ENCODE assay signal across 7 cellular contexts in genomic region chr1:190098107-190098506, GRCh38.
"Had no signal": no experiment of that assay in that cellular context is flagged by ENCODE, and none has a peak within 500 bp of the region (broad histone marks: within the 10 kb centered on the region; RNA-seq: fewer than 3 reads in every experiment).

No MANE protein-coding gene starts in this region.

- H3K9me3 ChIP-seq: HAP-1 had no signal

- H3K27ac ChIP-seq: GM23248, KMS-11 had no signal

- H3K36me3 ChIP-seq: HAP-1 had no signal

- DNase-seq: GM23248, GOT3, H7, HFFc6, KBM-7 had no signal

- H3K4me3 ChIP-seq: GM23248, HAP-1 had no signal
